8 cellular contexts compared by ENCODE assay signal in genomic region chr10:35563266-35563891, GRCh38.
A peak's percentile ranks its signal among the peaks of the same experiment; 100 is the strongest.
DNase-seq lines count a peak whose midpoint lies in the region; ATAC-seq and TF ChIP-seq lines count a peak whose summit lies in the region.

No MANE protein-coding gene starts in this region.

- H3K4me1 ChIP-seq in neutrophil (ENCODE audit: control insufficient read depth in 1 of 2, insufficient read depth in 1 of 2, low read depth in 1 of 2, low read length in 1 of 2): peaks cover 9 to 13% of the 10 kb centered on the region in 2 experiments

- ATAC-seq in HG03103 (IDR thresholded peaks at IDR 0.05; ENCODE audit: low read depth, unreplicated experiment): peak; percentile 37

- no peaks in the 10 kb centered on the region for H3K27me3 ChIP-seq in neutrophil

- H3K36me3 ChIP-seq in neutrophil: peaks cover 51% of the 10 kb centered on the region

- TF ChIP-seq CTCF in neutrophil (IDR thresholded peaks at IDR 0.05): peak; percentile 84

- H3K27ac ChIP-seq in neutrophil: peak overlapping the region; percentile 4

- peak; percentile 45 for DNase-seq in NCI-H510A treated with DMSO at 0.1 percent for 48 hours (lab: John Stamatoyannopoulos, UW)
- no peak for DNase-seq in NCI-H510A (lab: John Stamatoyannopoulos, UW)
- peak; percentile 38 for DNase-seq in NCI-H774 (lab: John Stamatoyannopoulos, UW)
- DNase-seq in activated CD8-positive, alpha-beta memory T cell treated with anti-CD3 and anti-CD28 coated beads, Interleukin-2, amount 50 U/mL, for 48 hours: peak; percentile 61
- peak; percentile 78 for DNase-seq in fibroblast of peridontal ligament (ENCODE audit: extremely low read depth)
- DNase-seq in NCI-H1930 (lab: John Stamatoyannopoulos, UW): no peak

- no peaks in the 10 kb centered on the region for H3K9me3 ChIP-seq in neutrophil

- no peak overlapping the region for H3K4me3 ChIP-seq in neutrophil (ENCODE audit: low read depth in 1 of 2, low read length in 1 of 2)

Comparison
In these comparisons a context has a peak if more than half of its experiments do, and no peak if none do; other contexts are left out.
1. DNase-seq: peak in NCI-H510A treated with DMSO at 0.1 percent for 48 hours (single experiment), NCI-H774 (single experiment), activated CD8-positive, alpha-beta memory T cell treated with anti-CD3 and anti-CD28 coated beads, Interleukin-2, amount 50 U/mL, for 48 hours (single experiment) and fibroblast of peridontal ligament (single experiment); none in NCI-H510A (single experiment) and NCI-H1930 (0 of 2).